Comparison of ENCODE assay signal across 10 cellular contexts in genomic region chr1:160739098-160739511, GRCh38. TPM values are rescaled to one million over a fixed set of nuclear protein-coding genes. Genes with fewer than 3 reads are reported as not detected.
A peak's percentile ranks its signal among the peaks of the same experiment; 100 is the strongest.
DNase-seq lines count a peak whose midpoint lies in the region; ATAC-seq and TF ChIP-seq lines count a peak whose summit lies in the region.
"Had no signal": no experiment of that assay in that cellular context is flagged by ENCODE, and none has a peak within 500 bp of the region (broad histone marks: within the 10 kb centered on the region; RNA-seq: fewer than 3 reads in every experiment).

A gene with protein sequence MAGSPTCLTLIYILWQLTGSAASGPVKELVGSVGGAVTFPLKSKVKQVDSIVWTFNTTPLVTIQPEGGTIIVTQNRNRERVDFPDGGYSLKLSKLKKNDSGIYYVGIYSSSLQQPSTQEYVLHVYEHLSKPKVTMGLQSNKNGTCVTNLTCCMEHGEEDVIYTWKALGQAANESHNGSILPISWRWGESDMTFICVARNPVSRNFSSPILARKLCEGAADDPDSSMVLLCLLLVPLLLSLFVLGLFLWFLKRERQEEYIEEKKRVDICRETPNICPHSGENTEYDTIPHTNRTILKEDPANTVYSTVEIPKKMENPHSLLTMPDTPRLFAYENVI (plus strand): TSS chr1:160739247. CDS start chr1:160739302, 55 bp downstream.

- H3K27ac ChIP-seq in CD8-positive, alpha-beta memory T cell (ENCODE audit: low read depth, low read length): peak within 1 kb of the TSS; percentile 54
- H3K27ac ChIP-seq in osteoblast (ENCODE audit: low read depth, low read length): no peak within 1 kb of the TSS

- no peaks in the 10 kb centered on the region for H3K79me2 ChIP-seq in osteoblast (ENCODE audit: insufficient read depth, low read length)

- no peaks in the 10 kb centered on the region for H3K27me3 ChIP-seq in CD8-positive, alpha-beta memory T cell (ENCODE audit: insufficient read depth, low read length, poor library complexity, severe bottlenecking)
- no peaks in the 10 kb centered on the region for H3K27me3 ChIP-seq in osteoblast (ENCODE audit: insufficient read depth, low read length)

- H4K20me1 ChIP-seq in osteoblast (ENCODE audit: insufficient read depth, low read length): no peaks in the 10 kb centered on the region

- peak in 4 of 5 donors; percentile 31 to 75 (median 46) for DNase-seq in CD8-positive, alpha-beta memory T cell
- peak; percentile 52 for DNase-seq in activated CD8-positive, alpha-beta memory T cell treated with anti-CD3 and anti-CD28 coated beads, Interleukin-2, amount 50 U/mL, for 4 hours
- peak; percentile 46 to 64 for DNase-seq in stimulated activated naive CD8-positive, alpha-beta T cell treated with anti-CD3 and anti-CD28 coated beads, Interleukin-15, amount 100 ng/mL, for 72 hours
- no peak for DNase-seq in osteoblast (ENCODE audit: insufficient read length, low spot score, missing footprints)
- DNase-seq in ACHN: no peak
- no peak for DNase-seq in SW480 (ENCODE audit: low spot score)

- no peak within 1 kb of the TSS for H3K4me2 ChIP-seq in osteoblast (ENCODE audit: insufficient read depth, low read length)

- CTCF ChIA-PET in CD8-positive, alpha-beta memory T cell (lab: Charles Lee): interaction anchor here (0.8 to 8.4 kb wide), 5 partner anchors 12 to 59 kb away, joined by 3 to 66 read pairs (median 13); no protein-coding TSS in a partner anchor

- H3K27me3 Mint-ChIP-seq in CD8-positive, alpha-beta memory T cell: no peaks in the 10 kb centered on the region
- no peaks in the 10 kb centered on the region for H3K27me3 Mint-ChIP-seq in stimulated activated naive CD8-positive, alpha-beta T cell treated with anti-CD3 and anti-CD28 coated beads, Interleukin-15, amount 100 ng/mL, for 72 hours

- peaks cover 12 to 32% (median 26%) of the 10 kb centered on the region in 5 donors for H3K9me3 Mint-ChIP-seq in CD8-positive, alpha-beta memory T cell
- peaks cover 18 to 25% of the 10 kb centered on the region in 2 donors for H3K9me3 Mint-ChIP-seq in stimulated activated naive CD8-positive, alpha-beta T cell treated with anti-CD3 and anti-CD28 coated beads, Interleukin-15, amount 100 ng/mL, for 72 hours

- no peak for TF ChIP-seq CTCF in osteoblast (IDR thresholded peaks at IDR 0.05; ENCODE audit: extremely low read depth, low read depth, low read length)

- H3K36me3 ChIP-seq in CD8-positive, alpha-beta memory T cell (ENCODE audit: insufficient read depth, low read length): no peaks in the 10 kb centered on the region
- H3K36me3 ChIP-seq in osteoblast (ENCODE audit: insufficient read depth, low read length): no peaks in the 10 kb centered on the region

- H2AFZ ChIP-seq in osteoblast (ENCODE audit: low read length): no peak within 1 kb of the TSS

- H3K4me1 Mint-ChIP-seq in CD8-positive, alpha-beta memory T cell: peaks cover 69 to 73% (median 69%) of the 10 kb centered on the region in 3 donors
- peaks cover 67% of the 10 kb centered on the region for H3K4me1 Mint-ChIP-seq in stimulated activated naive CD8-positive, alpha-beta T cell treated with anti-CD3 and anti-CD28 coated beads, Interleukin-15, amount 100 ng/mL, for 72 hours
- H3K4me1 Mint-ChIP-seq: brain had no signal

- POLR2A ChIA-PET in CD8-positive, alpha-beta memory T cell (lab: Charles Lee): interaction anchor here (0.8 to 1.3 kb wide), 3 partner anchors 11 to 27 kb away, joined by 3 to 5 read pairs (median 4); no protein-coding TSS in a partner anchor

- in situ Hi-C loops in ACHN (cut with HindIII; ENCODE audit: low pct_ligation_motif_present, low pct_unique_long_range_greater_than_20kb, low sequenced_read_pairs): no loop called here

- peak within 1 kb of the TSS; percentile 63 for H3K4me3 ChIP-seq in CD8-positive, alpha-beta memory T cell (ENCODE audit: low read length)
- H3K4me3 ChIP-seq in osteoblast (ENCODE audit: insufficient read depth, low read length): no peak within 1 kb of the TSS

- H3K9me3 ChIP-seq in CD8-positive, alpha-beta memory T cell (ENCODE audit: low read length): no peaks in the 10 kb centered on the region
- no peaks in the 10 kb centered on the region for H3K9me3 ChIP-seq in osteoblast (ENCODE audit: low read depth, low read length)

- peaks cover 2 to 38% (median 25%) of the 10 kb centered on the region in 3 donors for H3K36me3 Mint-ChIP-seq in CD8-positive, alpha-beta memory T cell
- H3K36me3 Mint-ChIP-seq: brain had no signal

- H3K4me1 ChIP-seq in CD8-positive, alpha-beta memory T cell (ENCODE audit: insufficient read depth, low read length): peaks cover 37% of the 10 kb centered on the region
- H3K4me1 ChIP-seq in osteoblast (ENCODE audit: insufficient read depth, low read length): no peaks in the 10 kb centered on the region

- H3K4me3 Mint-ChIP-seq in CD8-positive, alpha-beta memory T cell: peak within 1 kb of the TSS; percentile 89 to 98 (median 94)
- H3K4me3 Mint-ChIP-seq in stimulated activated naive CD8-positive, alpha-beta T cell treated with anti-CD3 and anti-CD28 coated beads, Interleukin-15, amount 100 ng/mL, for 72 hours: peak within 1 kb of the TSS; percentile 85
- H3K4me3 Mint-ChIP-seq: brain had no signal

- ATAC-seq in GM19328 (IDR thresholded peaks at IDR 0.05; ENCODE audit: unreplicated experiment) (peak; percentile 71), HG03442 (IDR thresholded peaks at IDR 0.05; ENCODE audit: unreplicated experiment) (peak; percentile 56)
- ATAC-seq in stimulated activated naive CD8-positive, alpha-beta T cell treated with anti-CD3 and anti-CD28 coated beads, Interleukin-15, amount 100 ng/mL, for 72 hours: peak; percentile 76

- H3K27ac Mint-ChIP-seq in CD8-positive, alpha-beta memory T cell: peak within 1 kb of the TSS; percentile 88 to 98 (median 94)
- peak within 1 kb of the TSS; percentile 64 to 90 for H3K27ac Mint-ChIP-seq in stimulated activated naive CD8-positive, alpha-beta T cell treated with anti-CD3 and anti-CD28 coated beads, Interleukin-15, amount 100 ng/mL, for 72 hours
- H3K27ac Mint-ChIP-seq: brain had no signal

RNA-seq across cellular contexts. Expression of the gene that starts here (rescaled TPM):
- 10 to 100 TPM; 79.5 to 97.4 TPM for total RNA-seq in CD8-positive, alpha-beta memory T cell
- polyA plus RNA-seq in CD8-positive, alpha-beta memory T cell: 165 TPM
- total RNA-seq in osteoblast: under 0.01 TPM in 1 of 2 replicates, not detected in the other
- total RNA-seq: H1 had no signal
- polyA plus RNA-seq: H1 had no signal

Comparison
In these comparisons a context has a peak if more than half of its experiments do, and no peak if none do; other contexts are left out.
1. RNA of the gene that starts here (total RNA-seq): 79.5 to 97.4 TPM in CD8-positive, alpha-beta memory T cell; under 0.01 TPM in osteoblast; every median in the first group is over 10 times any median in the second.
2. DNase-seq: peak in CD8-positive, alpha-beta memory T cell (4 of 5), activated CD8-positive, alpha-beta memory T cell treated with anti-CD3 and anti-CD28 coated beads, Interleukin-2, amount 50 U/mL, for 4 hours (single experiment) and stimulated activated naive CD8-positive, alpha-beta T cell treated with anti-CD3 and anti-CD28 coated beads, Interleukin-15, amount 100 ng/mL, for 72 hours (2 of 2); none in osteoblast (single experiment), ACHN (single experiment) and SW480 (single experiment).
3. Peak in every context shown above with its lines, with median percentiles within 50 percentile points of each other: ATAC-seq.